ENCODE assay signal across 19 cellular contexts in the genomic region with DNA sequence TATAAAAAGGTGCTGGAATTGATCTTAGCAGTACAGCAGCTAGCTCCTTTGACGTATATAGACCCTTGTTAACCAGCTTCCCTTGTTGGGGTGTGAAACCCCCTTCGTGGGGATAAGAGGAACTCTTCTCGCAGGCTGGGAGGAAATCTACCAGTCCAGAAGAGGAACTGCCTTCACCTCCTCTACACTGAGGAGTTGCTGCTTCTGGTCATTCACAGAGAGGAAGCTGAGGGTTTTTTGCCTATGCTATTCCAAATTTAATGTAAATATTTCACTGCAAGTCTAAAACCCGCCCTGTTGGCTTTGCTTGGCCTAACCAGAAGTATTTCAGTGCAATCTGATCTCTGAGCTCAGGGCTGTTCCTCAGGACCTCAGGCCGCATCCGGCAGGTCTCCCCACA.
DNase-seq lines count a peak whose midpoint lies in the region; ATAC-seq, FAIRE-seq and TF ChIP-seq lines count a peak whose summit lies in the region.
"Had no signal": no experiment of that assay in that cellular context is flagged by ENCODE, and none has a peak within 500 bp of the region (broad histone marks: within the 10 kb centered on the region; RNA-seq: fewer than 3 reads in every experiment).

No MANE protein-coding gene starts in this region.

- intact Hi-C loops in right lobe of liver (cut with DNase I): no loop called here
- intact Hi-C loops in HepG2 (cut with micrococcal nuclease; ENCODE audit: unreplicated experiment): no loop called here
- intact Hi-C loops in lower lobe of right lung (cut with DNase I): no loop called here

- CTCF ChIA-PET in HepG2 (lab: Yijun Ruan, JAX; ENCODE audit: low intra/inter-chr PET ratio, low total read pairs): no interaction called here

- DNase-seq in right lobe of liver: no peak
- DNase-seq in HepG2 (ENCODE audit: low spot score): no peak
- peak; percentile 92 for DNase-seq in SKM-1 treated with dmso at 0.1 percent for 144 hours (lab: John Stamatoyannopoulos, UW; ENCODE audit: unreplicated experiment)
- DNase-seq in lower lobe of right lung: no peak
- DNase-seq in AG20443 (ENCODE audit: low spot score): no peak
- DNase-seq: Caco-2; gastrocnemius medialis; IMR-90; mesenchymal stem cell; NCI-H2171 treated with DMSO at 0.1 percent for 48 hours; stimulated activated CD4-positive, alpha-beta T cell treated with anti-CD3 and anti-CD28 coated beads, Interleukin-2, amount 100 ng/mL, for 48 hours; stimulated activated CD8-positive, alpha-beta memory T cell treated with anti-CD3 and anti-CD28 coated beads, Interleukin-4, amount 100 ng/mL, for 48 hours had no signal

- peak; percentile 28 to 51 (median 42) for ATAC-seq in right lobe of liver
- ATAC-seq in HepG2: no peak
- peak in 1 of 2 donors; percentile 39 for ATAC-seq in lower lobe of right lung
- no peak for ATAC-seq in GM19397 (IDR thresholded peaks at IDR 0.05; ENCODE audit: unreplicated experiment)
- ATAC-seq in HG02678 (IDR thresholded peaks at IDR 0.05; ENCODE audit: unreplicated experiment): no peak
- no peak for ATAC-seq in GM18505 (IDR thresholded peaks at IDR 0.05; ENCODE audit: unreplicated experiment)
- ATAC-seq: gastrocnemius medialis, HCT116 had no signal

- no peaks in the 10 kb centered on the region for H3K79me2 ChIP-seq in HepG2 (ENCODE audit: insufficient read depth, low read length)

- H3K4me2 ChIP-seq in HepG2 (ENCODE audit: low read depth, low read length): no peak overlapping the region

- no peak overlapping the region for H3K4me3 ChIP-seq in right lobe of liver
- H3K4me3 ChIP-seq in HepG2 (replicated peaks in 1 of 3; ENCODE audit: insufficient read depth in 1 of 3, low read depth in 2 of 3, low read length in 3 of 3): no peak overlapping the region
- H3K4me3 ChIP-seq in lower lobe of right lung: no peak overlapping the region
- H3K4me3 ChIP-seq: gastrocnemius medialis, SK-N-MC had no signal

- in situ Hi-C loops in HepG2 (cut with HindIII; ENCODE audit: extremely low pct_ligation_motif_present, low pct_unique_long_range_greater_than_20kb): no loop called here

- H3K27ac ChIP-seq in right lobe of liver: no peak overlapping the region
- no peak overlapping the region for H3K27ac ChIP-seq in HepG2 (ENCODE audit: extremely low read length, insufficient read depth, low read length)
- peak overlapping the region; percentile 31 for H3K27ac ChIP-seq in lower lobe of right lung
- H3K27ac ChIP-seq: gastrocnemius medialis, SK-N-MC had no signal

- no peak for TF ChIP-seq CTCF in right lobe of liver (IDR thresholded peaks at IDR 0.05)
- no peak for TF ChIP-seq CTCF in HepG2 (CRISPR knock-in tag; IDR thresholded peaks at IDR 0.05)
- no peak for TF ChIP-seq CTCF in lower lobe of right lung (IDR thresholded peaks at IDR 0.05)

- H3K9me3 ChIP-seq in right lobe of liver (no peaks in the 10 kb centered on the region), HepG2 (ENCODE audit: low read length) (no peaks in the 10 kb centered on the region), lower lobe of right lung (no peaks in the 10 kb centered on the region)
- H3K9me3 ChIP-seq: Caco-2, gastrocnemius medialis had no signal

- no peak overlapping the region for H3K9ac ChIP-seq in HepG2 (ENCODE audit: insufficient read depth, low read depth, low read length)

- POLR2A ChIA-PET in HepG2 (lab: Yijun Ruan, JAX): no interaction called here

- H2AFZ ChIP-seq in HepG2 (ENCODE audit: low read length): no peak overlapping the region

- no peak for TF ChIP-seq RAD21 in HepG2 (CRISPR knock-in tag; IDR thresholded peaks at IDR 0.05)

- no TSS peak for BruUV-seq in HepG2 (replicated peaks; lab: Mats Ljungman, UMichigan)

- peaks cover 0 to 4% (median 0%) of the 10 kb centered on the region in 4 donors for H3K4me1 ChIP-seq in right lobe of liver
- H3K4me1 ChIP-seq in HepG2 (ENCODE audit: insufficient read depth, low read length): no peaks in the 10 kb centered on the region
- H3K4me1 ChIP-seq in lower lobe of right lung: peaks cover 81% of the 10 kb centered on the region
- H3K4me1 ChIP-seq: Caco-2 had no signal

- no peaks in the 10 kb centered on the region for H3K27me3 ChIP-seq in right lobe of liver
- peaks cover 1 to 10% of the 10 kb centered on the region in 2 experiments; a peak in 2 of 5 replicates for H3K27me3 ChIP-seq in HepG2 (ENCODE audit: control insufficient read depth in 1 of 2, insufficient read depth in 2 of 2, low read length in 2 of 2)
- H3K27me3 ChIP-seq in lower lobe of right lung (ENCODE audit: low read depth): no peaks in the 10 kb centered on the region
- H3K27me3 ChIP-seq: gastrocnemius medialis had no signal

- H3K36me3 ChIP-seq in right lobe of liver (no peaks in the 10 kb centered on the region), HepG2 (replicated peaks in 1 of 2; ENCODE audit: control insufficient read depth in 1 of 2, insufficient read depth in 2 of 2, low read length in 2 of 2) (no peaks in the 10 kb centered on the region), lower lobe of right lung (no peaks in the 10 kb centered on the region)
- H3K36me3 ChIP-seq: gastrocnemius medialis had no signal

- no peaks in the 10 kb centered on the region for H4K20me1 ChIP-seq in HepG2 (ENCODE audit: insufficient read depth, low read length)

- no peak for FAIRE-seq in HepG2 (lab: Jason Lieb, UNC)
- FAIRE-seq: astrocyte, colon had no signal

- no peak for TF ChIP-seq EP300 in HepG2 (IDR thresholded peaks at IDR 0.05; ENCODE audit: low read depth in 2 of 2, low read length in 2 of 2)
- TF ChIP-seq EP300 in HepG2 (CRISPR knock-in tag; IDR thresholded peaks at IDR 0.05; ENCODE audit: borderline replicate concordance): no peak

- 63% methylated on average over 4 of the region's 6 CpGs for WGBS in right lobe of liver (ENCODE audit: insufficient coverage, low coverage, low lambda C conversion rate, missing lambda C conversion rate)
- WGBS in HepG2 (ENCODE audit: low lambda C conversion rate): 20% methylated on average over 1 of the region's 6 CpGs

- no peak for TF ChIP-seq POLR2A in right lobe of liver (IDR thresholded peaks at IDR 0.05)
- TF ChIP-seq POLR2A in HepG2 (IDR thresholded peaks at IDR 0.05; ENCODE audit: insufficient read depth in 1 of 2, low read depth in 2 of 2, low read length in 2 of 2): no peak
- no peak for TF ChIP-seq POLR2A in GM18505 (IDR thresholded peaks at IDR 0.05; ENCODE audit: borderline replicate concordance, extremely low read depth, insufficient read depth, insufficient read length)

TF ChIP-seq in HepG2, 621 proteins besides CTCF, POLR2A, EP300 and RAD21 (continues in another document):
- TF ChIP-seq FOXC1 (CRISPR knock-in tag; IDR thresholded peaks at IDR 0.05; ENCODE audit: borderline replicate concordance): no peak
- no peak for TF ChIP-seq ZNF292 (CRISPR knock-in tag; IDR thresholded peaks at IDR 0.05; ENCODE audit: borderline replicate concordance, low read depth)
- TF ChIP-seq, protein P1, sequence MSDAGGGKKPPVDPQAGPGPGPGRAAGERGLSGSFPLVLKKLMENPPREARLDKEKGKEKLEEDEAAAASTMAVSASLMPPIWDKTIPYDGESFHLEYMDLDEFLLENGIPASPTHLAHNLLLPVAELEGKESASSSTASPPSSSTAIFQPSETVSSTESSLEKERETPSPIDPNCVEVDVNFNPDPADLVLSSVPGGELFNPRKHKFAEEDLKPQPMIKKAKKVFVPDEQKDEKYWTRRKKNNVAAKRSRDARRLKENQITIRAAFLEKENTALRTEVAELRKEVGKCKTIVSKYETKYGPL (CRISPR knock-in tag; IDR thresholded peaks at IDR 0.05): no peak
- TF ChIP-seq, protein P2, sequence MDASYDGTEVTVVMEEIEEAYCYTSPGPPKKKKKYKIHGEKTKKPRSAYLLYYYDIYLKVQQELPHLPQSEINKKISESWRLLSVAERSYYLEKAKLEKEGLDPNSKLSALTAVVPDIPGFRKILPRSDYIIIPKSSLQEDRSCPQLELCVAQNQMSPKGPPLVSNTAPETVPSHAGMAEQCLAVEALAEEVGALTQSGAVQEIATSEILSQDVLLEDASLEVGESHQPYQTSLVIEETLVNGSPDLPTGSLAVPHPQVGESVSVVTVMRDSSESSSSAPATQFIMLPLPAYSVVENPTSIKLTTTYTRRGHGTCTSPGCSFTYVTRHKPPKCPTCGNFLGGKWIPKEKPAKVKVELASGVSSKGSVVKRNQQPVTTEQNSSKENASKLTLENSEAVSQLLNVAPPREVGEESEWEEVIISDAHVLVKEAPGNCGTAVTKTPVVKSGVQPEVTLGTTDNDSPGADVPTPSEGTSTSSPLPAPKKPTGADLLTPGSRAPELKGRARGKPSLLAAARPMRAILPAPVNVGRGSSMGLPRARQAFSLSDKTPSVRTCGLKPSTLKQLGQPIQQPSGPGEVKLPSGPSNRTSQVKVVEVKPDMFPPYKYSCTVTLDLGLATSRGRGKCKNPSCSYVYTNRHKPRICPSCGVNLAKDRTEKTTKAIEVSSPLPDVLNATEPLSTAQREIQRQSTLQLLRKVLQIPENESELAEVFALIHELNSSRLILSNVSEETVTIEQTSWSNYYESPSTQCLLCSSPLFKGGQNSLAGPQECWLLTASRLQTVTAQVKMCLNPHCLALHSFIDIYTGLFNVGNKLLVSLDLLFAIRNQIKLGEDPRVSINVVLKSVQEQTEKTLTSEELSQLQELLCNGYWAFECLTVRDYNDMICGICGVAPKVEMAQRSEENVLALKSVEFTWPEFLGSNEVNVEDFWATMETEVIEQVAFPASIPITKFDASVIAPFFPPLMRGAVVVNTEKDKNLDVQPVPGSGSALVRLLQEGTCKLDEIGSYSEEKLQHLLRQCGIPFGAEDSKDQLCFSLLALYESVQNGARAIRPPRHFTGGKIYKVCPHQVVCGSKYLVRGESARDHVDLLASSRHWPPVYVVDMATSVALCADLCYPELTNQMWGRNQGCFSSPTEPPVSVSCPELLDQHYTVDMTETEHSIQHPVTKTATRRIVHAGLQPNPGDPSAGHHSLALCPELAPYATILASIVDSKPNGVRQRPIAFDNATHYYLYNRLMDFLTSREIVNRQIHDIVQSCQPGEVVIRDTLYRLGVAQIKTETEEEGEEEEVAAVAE (CRISPR knock-in tag; IDR thresholded peaks at IDR 0.05; ENCODE audit: borderline replicate concordance): no peak
- TF ChIP-seq, protein P3, sequence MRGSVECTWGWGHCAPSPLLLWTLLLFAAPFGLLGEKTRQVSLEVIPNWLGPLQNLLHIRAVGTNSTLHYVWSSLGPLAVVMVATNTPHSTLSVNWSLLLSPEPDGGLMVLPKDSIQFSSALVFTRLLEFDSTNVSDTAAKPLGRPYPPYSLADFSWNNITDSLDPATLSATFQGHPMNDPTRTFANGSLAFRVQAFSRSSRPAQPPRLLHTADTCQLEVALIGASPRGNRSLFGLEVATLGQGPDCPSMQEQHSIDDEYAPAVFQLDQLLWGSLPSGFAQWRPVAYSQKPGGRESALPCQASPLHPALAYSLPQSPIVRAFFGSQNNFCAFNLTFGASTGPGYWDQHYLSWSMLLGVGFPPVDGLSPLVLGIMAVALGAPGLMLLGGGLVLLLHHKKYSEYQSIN (CRISPR knock-in tag; IDR thresholded peaks at IDR 0.05; ENCODE audit: borderline replicate concordance): no peak
- no peak for TF ChIP-seq RFXANK (CRISPR knock-in tag; IDR thresholded peaks at IDR 0.05)
- TF ChIP-seq MXI1 (IDR thresholded peaks at IDR 0.05; ENCODE audit: borderline replicate concordance, low read depth, low read length): no peak

Comparison
In these comparisons a context has a peak if more than half of its experiments do, and no peak if none do; other contexts are left out.
1. ATAC-seq: peak in right lobe of liver (4 of 4); none in HepG2 (single experiment), GM19397 (single experiment), HG02678 (single experiment) and GM18505 (single experiment).